In genomic region chr1:181204530-181204929, GRCh38 we compare ENCODE assay signal across 23 cellular contexts.
"Had no signal": no experiment of that assay in that cellular context is flagged by ENCODE, and none has a peak within 500 bp of the region (broad histone marks: within the 10 kb centered on the region; RNA-seq: fewer than 3 reads in every experiment).

No MANE protein-coding gene starts in this region.

- H3K27me3 Mint-ChIP-seq: activated CD4-positive, alpha-beta memory T cell treated with anti-CD3 and anti-CD28 coated beads for 36 hours; activated naive CD4-positive, alpha-beta T cell treated with anti-CD3 and anti-CD28 coated beads, Interleukin-2, amount 50 U/mL, for 24 hours; T-cell had no signal

- H3K9me3 Mint-ChIP-seq: activated CD4-positive, alpha-beta memory T cell treated with anti-CD3 and anti-CD28 coated beads for 36 hours; activated naive CD4-positive, alpha-beta T cell treated with anti-CD3 and anti-CD28 coated beads, Interleukin-2, amount 50 U/mL, for 24 hours; T-cell had no signal

- H3K36me3 Mint-ChIP-seq: activated CD4-positive, alpha-beta memory T cell treated with anti-CD3 and anti-CD28 coated beads for 36 hours; activated naive CD4-positive, alpha-beta T cell treated with anti-CD3 and anti-CD28 coated beads, Interleukin-2, amount 50 U/mL, for 24 hours; T-cell had no signal

- H3K27ac ChIP-seq: SK-N-MC had no signal

- FAIRE-seq: TTC549 had no signal

- H3K4me3 Mint-ChIP-seq: activated CD4-positive, alpha-beta memory T cell treated with anti-CD3 and anti-CD28 coated beads for 36 hours; activated CD4-positive, alpha-beta T cell treated with anti-CD3 and anti-CD28 coated beads, Interleukin-2, amount 10 ng/mL, durations not matched to agents 7 days and 5 days; activated naive CD4-positive, alpha-beta T cell treated with anti-CD3 and anti-CD28 coated beads, Interleukin-2, amount 50 U/mL, for 24 hours; T-cell had no signal

- H3K4me3 ChIP-seq: SK-N-MC had no signal

- DNase-seq: activated CD4-positive, alpha-beta memory T cell treated with anti-CD3 and anti-CD28 coated beads for 36 hours; activated CD4-positive, alpha-beta T cell treated with anti-CD3 and anti-CD28 coated beads, Interleukin-2, amount 10 ng/mL, durations not matched to agents 7 days and 5 days; activated CD4-positive, CD25-positive, alpha-beta regulatory T cell; activated effector memory CD4-positive, alpha-beta T cell treated with Interleukin-2 at 50 U/mL for 16 hours; activated naive CD4-positive, alpha-beta T cell; amygdala; central memory CD4-positive, alpha-beta T cell; KBM-7; NCI-H1092; NCI-H1417; NCI-H1930; NCI-H2171; NCI-H226; NCI-H526; NCI-H774; RPMI8226; T-cell; T-helper 2 cell; T1000 had no signal

- ATAC-seq: Right ventricle myocardium inferior, T-cell had no signal

- H3K4me1 Mint-ChIP-seq: activated CD4-positive, alpha-beta T cell treated with anti-CD3 and anti-CD28 coated beads, Interleukin-2, amount 10 ng/mL, durations not matched to agents 7 days and 5 days; activated naive CD4-positive, alpha-beta T cell treated with anti-CD3 and anti-CD28 coated beads, Interleukin-2, amount 50 U/mL, for 24 hours; T-cell had no signal
